13 cellular contexts compared by ENCODE assay signal in genomic region chr17:77343031-77343866, GRCh38.
DNase-seq lines count a peak whose midpoint lies in the region; ATAC-seq and TF ChIP-seq lines count a peak whose summit lies in the region.
"Had no signal": no experiment of that assay in that cellular context is flagged by ENCODE, and none has a peak within 500 bp of the region (broad histone marks: within the 10 kb centered on the region; RNA-seq: fewer than 3 reads in every experiment).

No MANE protein-coding gene starts in this region.

- H3K27me3 Mint-ChIP-seq in IgD-negative memory B cell (no peaks in the 10 kb centered on the region), natural killer cell (ENCODE audit: low read depth in 2 of 2) (no peaks in the 10 kb centered on the region)
- no peaks in the 10 kb centered on the region for H3K27me3 Mint-ChIP-seq in activated naive CD8-positive, alpha-beta T cell treated with anti-CD3 and anti-CD28 coated beads for 36 hours

- H3K27ac Mint-ChIP-seq in IgD-negative memory B cell (peak overlapping the region in 2 of 3 donors; percentile 9 to 71), natural killer cell (peak overlapping the region; percentile 79 to 89)
- H3K27ac Mint-ChIP-seq in activated naive CD8-positive, alpha-beta T cell treated with anti-CD3 and anti-CD28 coated beads for 36 hours = peak overlapping the region; percentile 88

- H3K4me2 ChIP-seq in BLaER1 treated with 17β-estradiol and CSF1 and Interleukin-3, amounts not matched to agents 10 nM and 100 nM = peak overlapping the region; percentile 71 to 93 (median 86)

- peak overlapping the region in 7 of 11 experiments; percentile 65 to 77 (median 68); a peak in 13 of 22 replicates for H3K27ac ChIP-seq in BLaER1 treated with 17β-estradiol and CSF1 and Interleukin-3, amounts not matched to agents 10 nM and 100 nM
- H3K27ac ChIP-seq: foreskin keratinocyte had no signal

- TF ChIP-seq CTCF in natural killer cell (IDR thresholded peaks at IDR 0.05) = no peak

- ATAC-seq in natural killer cell (peak; percentile 42 to 65 (median 57)), HG02885 (IDR thresholded peaks at IDR 0.05; ENCODE audit: poor library complexity, unreplicated experiment) (no peak), HG03469 (IDR thresholded peaks at IDR 0.05; ENCODE audit: unreplicated experiment) (no peak)
- ATAC-seq: foreskin keratinocyte, HCT116 had no signal

- H3K4me1 ChIP-seq in BLaER1 treated with 17β-estradiol and CSF1 and Interleukin-3, amounts not matched to agents 10 nM and 100 nM = peaks cover 49 to 78% (median 70%) of the 10 kb centered on the region in 10 experiments
- H3K4me1 ChIP-seq: pancreas had no signal

- peaks cover 0 to 89% (median 0%) of the 10 kb centered on the region in 11 experiments; a peak in 4 of 22 replicates for H4K20me1 ChIP-seq in BLaER1 treated with 17β-estradiol and CSF1 and Interleukin-3, amounts not matched to agents 10 nM and 100 nM

- peak overlapping the region in 5 of 10 experiments; percentile 3 to 31 (median 17); a peak in 3 of 20 replicates for H3K4me3 ChIP-seq in BLaER1 treated with 17β-estradiol and CSF1 and Interleukin-3, amounts not matched to agents 10 nM and 100 nM
- H3K4me3 ChIP-seq: pancreas had no signal

- H3K4me1 Mint-ChIP-seq in IgD-negative memory B cell (peaks cover 18 to 35% (median 32%) of the 10 kb centered on the region in 3 donors), natural killer cell (peaks cover 55 to 56% of the 10 kb centered on the region in 2 donors)
- peaks cover 36% of the 10 kb centered on the region for H3K4me1 Mint-ChIP-seq in activated naive CD8-positive, alpha-beta T cell treated with anti-CD3 and anti-CD28 coated beads for 36 hours

- H3K36me3 Mint-ChIP-seq in IgD-negative memory B cell (no peaks in the 10 kb centered on the region), natural killer cell (no peaks in the 10 kb centered on the region)
- peaks cover 12% of the 10 kb centered on the region for H3K36me3 Mint-ChIP-seq in activated naive CD8-positive, alpha-beta T cell treated with anti-CD3 and anti-CD28 coated beads for 36 hours

- no peaks in the 10 kb centered on the region for H3K9me3 Mint-ChIP-seq in IgD-negative memory B cell
- H3K9me3 Mint-ChIP-seq in activated naive CD8-positive, alpha-beta T cell treated with anti-CD3 and anti-CD28 coated beads for 36 hours = peaks cover 9% of the 10 kb centered on the region
- H3K9me3 Mint-ChIP-seq in natural killer cell = no peaks in the 10 kb centered on the region

- H3K9me3 ChIP-seq in BLaER1 treated with 17β-estradiol and CSF1 and Interleukin-3, amounts not matched to agents 10 nM and 100 nM (replicated peaks in 1 of 11) = peaks cover 0 to 10% (median 6%) of the 10 kb centered on the region in 11 experiments; a peak in 14 of 22 replicates
- H3K9me3 ChIP-seq: pancreas had no signal

- peak overlapping the region in 7 of 11 experiments; percentile 25 to 55 (median 46); a peak in 8 of 22 replicates for H3K9ac ChIP-seq in BLaER1 treated with 17β-estradiol and CSF1 and Interleukin-3, amounts not matched to agents 10 nM and 100 nM

- H3K27me3 ChIP-seq in BLaER1 treated with 17β-estradiol and CSF1 and Interleukin-3, amounts not matched to agents 10 nM and 100 nM = no peaks in the 10 kb centered on the region
- H3K27me3 ChIP-seq: foreskin keratinocyte, pancreas had no signal

- H3K4me3 Mint-ChIP-seq in IgD-negative memory B cell (peak overlapping the region in 3 of 4 donors; percentile 23 to 67 (median 57)), natural killer cell (peak overlapping the region; percentile 83)
- peak overlapping the region; percentile 16 for H3K4me3 Mint-ChIP-seq in activated naive CD8-positive, alpha-beta T cell treated with anti-CD3 and anti-CD28 coated beads for 36 hours

- H3K36me3 ChIP-seq in BLaER1 treated with 17β-estradiol and CSF1 and Interleukin-3, amounts not matched to agents 10 nM and 100 nM = 0 out of 22 replicates have a peak, but pooled peaks cover 0 to 14% (median 0%) of the 10 kb centered on the region in 11 experiments
- H3K36me3 ChIP-seq: pancreas had no signal

- intact Hi-C loops in natural killer cell (cut with micrococcal nuclease) = loop anchor here (2.0 kb wide), 1 partner anchor 30 kb away; no protein-coding TSS in a partner anchor

- no peak for DNase-seq in activated naive CD8-positive, alpha-beta T cell treated with anti-CD3 and anti-CD28 coated beads for 36 hours
- DNase-seq in natural killer cell (peak; percentile 20), middle frontal gyrus (ENCODE audit: extremely low spot score, low spot score) (no peak), cerebellum (ENCODE audit: low spot score) (no peak)
- DNase-seq: COR-L47, foreskin keratinocyte, kidney had no signal

Comparison
In these comparisons a context has a peak if more than half of its experiments do, and no peak if none do; other contexts are left out.
1. H3K4me3 Mint-ChIP-seq: peak in every context shown above with its lines; median percentile 83 in natural killer cell; 57 in IgD-negative memory B cell; 16 in activated naive CD8-positive, alpha-beta T cell treated with anti-CD3 and anti-CD28 coated beads for 36 hours.
2. ATAC-seq: peak in natural killer cell (3 of 3); none in HG02885 (single experiment) and HG03469 (single experiment).
3. Peak in every context shown above with its lines, with median percentiles within 50 percentile points of each other: H3K27ac Mint-ChIP-seq.